Comparison of ENCODE assay signal across 20 cellular contexts in the genomic region with DNA sequence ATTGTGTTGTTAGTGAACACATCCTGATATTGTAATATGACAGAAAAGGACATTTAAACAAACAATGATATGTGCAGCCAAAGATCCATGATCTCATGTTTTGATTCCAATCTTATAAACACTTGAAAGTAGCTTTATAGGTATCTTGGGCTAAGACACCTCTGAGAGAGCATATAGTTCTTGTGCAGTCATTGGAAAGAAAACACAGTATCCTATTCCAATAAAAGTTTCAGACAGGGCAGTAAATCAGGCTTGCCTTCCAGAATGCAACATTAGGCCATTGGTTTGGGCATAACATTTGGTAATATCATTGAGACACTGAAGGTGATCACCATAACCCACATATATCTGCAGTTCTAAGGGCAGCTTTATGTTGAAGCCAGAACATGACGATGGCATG.
"Had no signal": no experiment of that assay in that cellular context is flagged by ENCODE, and none has a peak within 500 bp of the region (broad histone marks: within the 10 kb centered on the region; RNA-seq: fewer than 3 reads in every experiment).

No MANE protein-coding gene starts in this region.

- H3K27ac ChIP-seq: foreskin keratinocyte, pancreas, psoas muscle, suprapubic skin, tibial nerve had no signal

- FAIRE-seq: endometrium, TTC549 had no signal

- H3K9me3 ChIP-seq: pancreas, psoas muscle, suprapubic skin, tibial nerve had no signal

- H3K36me3 ChIP-seq: pancreas, suprapubic skin, tibial nerve had no signal

- H3K4me1 ChIP-seq: pancreas, psoas muscle, suprapubic skin, tibial nerve had no signal

- DNase-seq: activated CD4-positive, alpha-beta T cell treated with anti-CD3 and anti-CD28 coated beads for 1 hour; activated CD4-positive, alpha-beta T cell treated with anti-CD3 and anti-CD28 coated beads, Interleukin-2, amount 50 U/mL, for 1 hour; activated CD8-positive, alpha-beta T cell treated with anti-CD3 and anti-CD28 coated beads, Interleukin-2, amount 10 ng/mL, durations not matched to agents 7 days and 5 days; activated gamma-delta T cell treated with Interleukin-2 at 50 U/mL for 16 hours; aorta; effector CD4-positive, alpha-beta T cell; erythroblast; glutamatergic neuron; hippocampal formation; left ventricle myocardium superior; midbrain; natural killer cell; pancreas; psoas muscle; right cardiac atrium had no signal

- H3K27me3 ChIP-seq: foreskin keratinocyte, suprapubic skin, tibial nerve had no signal

- H3K4me3 ChIP-seq: pancreas, psoas muscle, suprapubic skin, tibial nerve had no signal

- ATAC-seq: activated CD8-positive, alpha-beta T cell treated with anti-CD3 and anti-CD28 coated beads, Interleukin-2, amount 10 ng/mL, durations not matched to agents 7 days and 5 days; left ventricle myocardium superior; natural killer cell; psoas muscle; right cardiac atrium had no signal
